11 cellular contexts compared by ENCODE assay signal in genomic region chr7:140315498-140316164, GRCh38.
DNase-seq lines count a peak whose midpoint lies in the region; ATAC-seq, FAIRE-seq and TF ChIP-seq lines count a peak whose summit lies in the region.
"Had no signal": no experiment of that assay in that cellular context is flagged by ENCODE, and none has a peak within 500 bp of the region (broad histone marks: within the 10 kb centered on the region; RNA-seq: fewer than 3 reads in every experiment).

No MANE protein-coding gene starts in this region.

- ATAC-seq in GM23338 (peak; percentile 39; the same call in 2 of the 3 replicates), K562 (peak; percentile 13; the same call in 1 of the 3 replicates), HG02678 (IDR thresholded peaks at IDR 0.05; ENCODE audit: unreplicated experiment) (no peak)
- ATAC-seq: naive thymus-derived CD8-positive, alpha-beta T cell had no signal

- TF ChIP-seq EP300 in K562 (IDR thresholded peaks at IDR 0.05; ENCODE audit: low read length) (no peak), stomach (IDR thresholded peaks at IDR 0.05) (no peak)

- H3K4me2 ChIP-seq in GM23338 = no peak overlapping the region
- H3K4me2 ChIP-seq in K562 (ENCODE audit: insufficient read depth, low read length) = no peak overlapping the region
- H3K4me2 ChIP-seq: KMS-11 had no signal

- DNase-seq in GM23338 (ENCODE audit: low spot score) = no peak
- DNase-seq in K562 (ENCODE audit: extremely low read depth in 1 of 4, low spot score in 3 of 4) = no peak
- DNase-seq in stomach = no peak
- no peak for DNase-seq in DMS53 treated with DMSO at 0.1 percent for 48 hours (lab: John Stamatoyannopoulos, UW; ENCODE audit: unreplicated experiment)
- DNase-seq in A673 (ENCODE audit: low spot score) = no peak
- no peak for DNase-seq in activated CD4-positive, CD25-positive, alpha-beta regulatory T cell (lab: John Stamatoyannopoulos, UW)
- DNase-seq: naive thymus-derived CD8-positive, alpha-beta T cell; stimulated activated CD4-positive, alpha-beta T cell treated with anti-CD3 and anti-CD28 coated beads, Interleukin-4, amount 100 ng/mL, for 24 hours had no signal

- H3K9me2 ChIP-seq in GM23338 (ENCODE audit: insufficient read depth) = no peaks in the 10 kb centered on the region

- H3K36me3 Mint-ChIP-seq in GM23338 (ENCODE audit: low read depth) = peaks cover 16% of the 10 kb centered on the region

- H3K4me1 ChIP-seq in GM23338 (ENCODE audit: insufficient read depth) = no peaks in the 10 kb centered on the region
- H3K4me1 ChIP-seq in K562 (replicated peaks in 1 of 2; ENCODE audit: control insufficient read depth in 2 of 2, insufficient read depth in 2 of 2, low read length in 2 of 2) = peaks cover 23 to 25% of the 10 kb centered on the region in 2 experiments
- peaks cover 24 to 44% (median 30%) of the 10 kb centered on the region in 4 donors for H3K4me1 ChIP-seq in stomach
- no peaks in the 10 kb centered on the region for H3K4me1 ChIP-seq in A673 (ENCODE audit: insufficient read depth, low read length, poor library complexity, severe bottlenecking)

- peaks cover 17% of the 10 kb centered on the region for H3K9me3 Mint-ChIP-seq in GM23338

- H3K79me2 ChIP-seq in GM23338 (replicated peaks; ENCODE audit: insufficient read depth) (no peaks in the 10 kb centered on the region), K562 (ENCODE audit: control insufficient read depth, insufficient read depth, low read length) (no peaks in the 10 kb centered on the region)

- 74% methylated on average over 15 of the region's 15 CpGs for WGBS in K562 (ENCODE audit: insufficient coverage, low coverage, missing lambda C conversion rate)
- WGBS in stomach, 5 donors = 29 to 45% (median 35%) methylated on average over 15 of the region's 15 CpGs

- H3K4me3 ChIP-seq in GM23338 = no peak overlapping the region
- H3K4me3 ChIP-seq in K562 = no peak overlapping the region
- peak overlapping the region; percentile 6 to 29 (median 23) for H3K4me3 ChIP-seq in stomach
- no peak overlapping the region for H3K4me3 ChIP-seq in A673 (ENCODE audit: low read depth, low read length, poor library complexity, severe bottlenecking)

- TF ChIP-seq POLR2A in K562 (conservative IDR thresholded peaks at IDR 0.05) (no peak), stomach (IDR thresholded peaks at IDR 0.05) (no peak)

- H3K27me3 ChIP-seq in GM23338 (ENCODE audit: insufficient read depth) = no peaks in the 10 kb centered on the region
- no peaks in the 10 kb centered on the region for H3K27me3 ChIP-seq in K562 (ENCODE audit: control insufficient read depth in 2 of 2, insufficient read depth in 2 of 2, low read length in 2 of 2)
- no peaks in the 10 kb centered on the region for H3K27me3 ChIP-seq in layer of hippocampus (ENCODE audit: control insufficient read depth, insufficient read depth, low read length)
- no peaks in the 10 kb centered on the region for H3K27me3 ChIP-seq in stomach
- H3K27me3 ChIP-seq in A673 (replicated peaks; ENCODE audit: insufficient read depth, low read depth, low read length, poor library complexity) = no peaks in the 10 kb centered on the region

- POLR2A ChIA-PET in K562 (lab: Yijun Ruan, JAX) (interaction anchor here (0.6 to 1.3 kb wide), 3 partner anchors 10 to 292 kb away, joined by 3 to 4 read pairs (median 3); no protein-coding TSS in a partner anchor), A673 (lab: Charles Lee; ENCODE audit: low non-redundant PET) (no interaction called here)

- H3K9ac ChIP-seq in K562 (ENCODE audit: insufficient read depth in 1 of 2, low read depth in 2 of 2, low read length in 2 of 2) = peak overlapping the region in 1 of 2 experiments; percentile 38; a peak in 2 of 4 replicates
- H3K9ac ChIP-seq: KMS-11 had no signal

- intact Hi-C loops in K562 (cut with micrococcal nuclease) (no loop called here), stomach (cut with DNase I; ENCODE audit: low total_unique reads) (no loop called here), A673 (cut with micrococcal nuclease; ENCODE audit: unreplicated experiment) (no loop called here)

- H3K27ac ChIP-seq in GM23338 (ENCODE audit: low read depth) = no peak overlapping the region
- no peak overlapping the region for H3K27ac ChIP-seq in K562 (ENCODE audit: extremely low read depth, low read depth, low read length)
- peak overlapping the region; percentile 53 for H3K27ac ChIP-seq in layer of hippocampus (ENCODE audit: low read depth, low read length)
- peak overlapping the region; percentile 69 to 93 (median 85) for H3K27ac ChIP-seq in stomach
- no peak overlapping the region for H3K27ac ChIP-seq in A673 (ENCODE audit: low read depth, low read length, poor library complexity, severe bottlenecking)
- H3K27ac ChIP-seq: KMS-11 had no signal

- peaks cover 2% of the 10 kb centered on the region for H3K27me3 Mint-ChIP-seq in GM23338 (ENCODE audit: insufficient read depth, low read depth, poor library complexity)

- no TSS peak for BruUV-seq in K562 (replicated peaks; lab: Mats Ljungman, UMichigan)
- no TSS peak for BruUV-seq in A673 (replicated peaks; lab: Mats Ljungman, UMichigan)

- H3K9me3 ChIP-seq in K562 (replicated peaks; ENCODE audit: control insufficient read depth, insufficient read depth, low read depth, low read length) (peaks cover 11% of the 10 kb centered on the region), stomach (peaks cover 0 to 7% (median 2%) of the 10 kb centered on the region in 4 donors), A673 (ENCODE audit: low read depth, low read length, poor library complexity, severe bottlenecking) (peaks cover 5% of the 10 kb centered on the region)

- H3K9me1 ChIP-seq in K562 (ENCODE audit: control insufficient read depth, insufficient read depth, low read length) = no peaks in the 10 kb centered on the region

- H4K20me1 ChIP-seq in GM23338 (replicated peaks; ENCODE audit: insufficient read depth) = no peaks in the 10 kb centered on the region
- no peaks in the 10 kb centered on the region for H4K20me1 ChIP-seq in K562 (replicated peaks; ENCODE audit: control insufficient read depth, insufficient read depth, low read length)

- H2AFZ ChIP-seq in GM23338 (no peak overlapping the region), K562 (ENCODE audit: low read depth, low read length) (peak overlapping the region; percentile 18; the same call in 1 of the 2 replicates)

- TF ChIP-seq CTCF in GM23338 (conservative IDR thresholded peaks at IDR 0.05; ENCODE audit: low read depth in 2 of 2) (no peak), K562 (IDR thresholded peaks at IDR 0.05 in 2 of 3, conservative IDR thresholded peaks at IDR 0.05 in 1 of 3; ENCODE audit: insufficient read depth in 2 of 3, low read depth in 1 of 3, low read length in 3 of 3) (no peak), stomach (IDR thresholded peaks at IDR 0.05) (no peak), A673 (conservative IDR thresholded peaks at IDR 0.05; ENCODE audit: low read depth, low read length) (no peak)

- H3K4me1 Mint-ChIP-seq in GM23338 = no peaks in the 10 kb centered on the region

- in situ Hi-C loops in K562 (cut with MboI) = loop anchor here (5.0 kb wide), 1 partner anchor 303 kb away; no protein-coding TSS in a partner anchor

- no peak overlapping the region for H3K4me3 Mint-ChIP-seq in GM23338
- H3K4me3 Mint-ChIP-seq: naive thymus-derived CD8-positive, alpha-beta T cell had no signal

- no peak for FAIRE-seq in K562 (lab: Jason Lieb, UNC)

- H3F3A ChIP-seq in GM23338 (replicated peaks; ENCODE audit: low read depth) = no peaks in the 10 kb centered on the region

- CTCF ChIA-PET in K562 (lab: Yijun Ruan, JAX; ENCODE audit: low intra/inter-chr PET ratio) = no interaction called here
- CTCF ChIA-PET in A673 (lab: Charles Lee) = no interaction called here

- H3K36me3 ChIP-seq in GM23338 (ENCODE audit: insufficient read depth) (no peaks in the 10 kb centered on the region; the same call in 1 of the 2 replicates), K562 (ENCODE audit: control insufficient read depth, insufficient read depth, low read length) (no peaks in the 10 kb centered on the region), stomach (no peaks in the 10 kb centered on the region), A673 (ENCODE audit: insufficient read depth, low read length, poor library complexity, severe bottlenecking) (no peaks in the 10 kb centered on the region)

- no peak overlapping the region for H3K27ac Mint-ChIP-seq in GM23338

- no peak for TF ChIP-seq RAD21 in K562 (CRISPR knock-in tag; conservative IDR thresholded peaks at IDR 0.05 in 1 of 2, IDR thresholded peaks at IDR 0.05 in 1 of 2)

TF ChIP-seq in GM23338, 12 proteins besides CTCF, POLR2A, EP300 and RAD21 (continues in another document):
- TF ChIP-seq STAT1 (IDR thresholded peaks at IDR 0.05; ENCODE audit: unreplicated experiment) = no peak

TF ChIP-seq in K562, 482 proteins besides CTCF, POLR2A, EP300 and RAD21 (continues in another document):
- TF ChIP-seq UBTF (IDR thresholded peaks at IDR 0.05; ENCODE audit: borderline replicate concordance in 1 of 2, low read depth in 2 of 2, low read length in 2 of 2) = no peak
- TF ChIP-seq DIDO1 (tag; IDR thresholded peaks at IDR 0.05; ENCODE audit: low read depth) = no peak
- no peak for TF ChIP-seq SMAD4 (CRISPR knock-in tag; conservative IDR thresholded peaks at IDR 0.05)
- no peak for TF ChIP-seq BRF2 (IDR thresholded peaks at IDR 0.05; ENCODE audit: borderline replicate concordance, insufficient read depth, insufficient read length)
- no peak for TF ChIP-seq ZNF707 (CRISPR knock-in tag; conservative IDR thresholded peaks at IDR 0.05)

Comparison
In these comparisons a context has a peak if more than half of its experiments do, and no peak if none do; other contexts are left out.
1. H3K27ac ChIP-seq: peak in layer of hippocampus (single experiment) and stomach (5 of 5); none in GM23338 (single experiment), K562 (single experiment) and A673 (single experiment).
2. H3K4me3 ChIP-seq: peak in stomach (4 of 4); none in GM23338 (single experiment), K562 (single experiment) and A673 (single experiment).